ENCODE assay signal across 8 cellular contexts in genomic region chr9:136051568-136052432, GRCh38. TPM values are rescaled to one million over a fixed set of nuclear protein-coding genes. Genes with fewer than 3 reads are reported as not detected.
DNase-seq lines count a peak whose midpoint lies in the region; ATAC-seq, FAIRE-seq and TF ChIP-seq lines count a peak whose summit lies in the region.

No MANE protein-coding gene starts in this region.

- H3K9me3 ChIP-seq in HEK293 (ENCODE audit: control insufficient read depth, insufficient read depth, low read depth, low read length): no peaks in the 10 kb centered on the region
- no peaks in the 10 kb centered on the region for H3K9me3 ChIP-seq in iPS-18a (ENCODE audit: control insufficient read depth, low read depth, low read length)

- H3K27ac ChIP-seq in HEK293 (ENCODE audit: extremely low read depth, low read depth, low read length): peak overlapping the region; percentile 98
- H3K27ac ChIP-seq in iPS-18a (ENCODE audit: low read length): no peak overlapping the region

- POLR2A ChIA-PET in BJ (lab: Charles Lee): interaction anchor here (0.6 kb wide), 1 partner anchor 20 kb away, joined by 7 read pairs; no protein-coding TSS in a partner anchor
- POLR2A ChIA-PET in HEK293 (lab: Yijun Ruan, JAX): interaction anchor here (0.5 to 2.0 kb wide), 14 partner anchors 10 to 144 kb away, joined by 3 to 14 read pairs (median 5); partner anchors contain the start of genes CAMSAP1, NACC2 and UBAC1

- H3K9ac ChIP-seq in iPS-18a (ENCODE audit: low read length): peak overlapping the region; percentile 3

- TF ChIP-seq CTCF in BJ (IDR thresholded peaks at IDR 0.05; ENCODE audit: insufficient read depth, low read depth, low read length) (no peak), HEK293 (tag by site-specific recombination; IDR thresholded peaks at IDR 0.05) (no peak), bronchial epithelial cell (IDR thresholded peaks at IDR 0.05; ENCODE audit: insufficient read depth, low read length, severe bottlenecking) (no peak)

- H3K27me3 ChIP-seq in BJ (ENCODE audit: control insufficient read depth, insufficient read depth, low read length): no peaks in the 10 kb centered on the region
- no peaks in the 10 kb centered on the region for H3K27me3 ChIP-seq in bronchial epithelial cell (ENCODE audit: control insufficient read depth, insufficient read depth, low read length)
- H3K27me3 ChIP-seq in iPS-18a (ENCODE audit: control insufficient read depth, insufficient read depth, low read length): peaks cover 10% of the 10 kb centered on the region

- H3K4me3 ChIP-seq in BJ (ENCODE audit: low read depth, low read length) (peak overlapping the region; percentile 53), HEK293 (ENCODE audit: low read depth, low read length) (peak overlapping the region; percentile 53), bronchial epithelial cell (ENCODE audit: low read depth, low read length) (peak overlapping the region; percentile 38), iPS-18a (ENCODE audit: low read length) (peak overlapping the region; percentile 57)

- no peak for ATAC-seq in HG03469 (IDR thresholded peaks at IDR 0.05; ENCODE audit: unreplicated experiment)

- H3K36me3 ChIP-seq in BJ (ENCODE audit: control insufficient read depth, insufficient read depth, low read length): peaks cover 15% of the 10 kb centered on the region
- H3K36me3 ChIP-seq in HEK293 (ENCODE audit: control insufficient read depth in 2 of 2, insufficient read depth in 1 of 2, low read length in 2 of 2): peaks cover 0 to 35% of the 10 kb centered on the region in 2 experiments; a peak in 1 of 3 replicates
- peaks cover 29% of the 10 kb centered on the region for H3K36me3 ChIP-seq in bronchial epithelial cell (ENCODE audit: control insufficient read depth, insufficient read depth, low read length)
- H3K36me3 ChIP-seq in iPS-18a (ENCODE audit: control insufficient read depth, low read depth, low read length): no peaks in the 10 kb centered on the region

- FAIRE-seq in bronchial epithelial cell (lab: Jason Lieb, UNC): no peak

- CTCF ChIA-PET in BJ (lab: Yijun Ruan, JAX): interaction anchor here (0.6 to 1.4 kb wide), 5 partner anchors 8 to 791 kb away, joined by 3 to 5 read pairs (median 3); partner anchors contain the start of gene AJM1
- CTCF ChIA-PET in HEK293 (lab: Yijun Ruan, JAX): interaction anchor here (0.5 to 1.2 kb wide), 5 partner anchors 17 to 73 kb away, joined by 3 to 4 read pairs (median 3); no protein-coding TSS in a partner anchor

- DNase-seq in BJ (ENCODE audit: low read depth) (peak; percentile 65), NOMO-1 (lab: John Stamatoyannopoulos, UW; ENCODE audit: unreplicated experiment in 2 of 2) (peak; percentile 86 to 98), bronchial epithelial cell (ENCODE audit: low read depth) (peak; percentile 93), putamen (ENCODE audit: low spot score) (peak; percentile 95), NAMALWA (ENCODE audit: low spot score) (no peak)

- H3K4me1 ChIP-seq in HEK293 (ENCODE audit: control insufficient read depth, insufficient read depth, low read length) (peaks cover 8% of the 10 kb centered on the region), iPS-18a (ENCODE audit: control insufficient read depth, low read depth, low read length) (peaks cover 27% of the 10 kb centered on the region)

TF ChIP-seq in HEK293, 187 proteins besides CTCF, POLR2A, EP300 and RAD21 (continues in another document):
- TF ChIP-seq ZNF488 (tag by site-specific recombination; IDR thresholded peaks at IDR 0.05) (no peak), ZNF571 (tag by site-specific recombination; IDR thresholded peaks at IDR 0.05) (no peak), ZNF791 (tag by site-specific recombination; IDR thresholded peaks at IDR 0.05) (no peak), ZNF558 (tag by site-specific recombination; IDR thresholded peaks at IDR 0.05) (no peak), ZEB2 (tag by site-specific recombination; IDR thresholded peaks at IDR 0.05) (peak; percentile 96), KLF9 (tag by site-specific recombination; IDR thresholded peaks at IDR 0.05; ENCODE audit: low read depth) (no peak), IKZF3 (tag by site-specific recombination; IDR thresholded peaks at IDR 0.05) (peak; percentile 74), OSR2 (tag by site-specific recombination; IDR thresholded peaks at IDR 0.05) (peak; percentile 97), ZBTB8A (tag by site-specific recombination; IDR thresholded peaks at IDR 0.05) (peak; percentile 70; the same call in 1 of the 2 replicates), SP7 (tag by site-specific recombination; IDR thresholded peaks at IDR 0.05) (peak; percentile 87), KLF10 (tag by site-specific recombination; IDR thresholded peaks at IDR 0.05) (peak; percentile 76), ZNF26 (tag by site-specific recombination; IDR thresholded peaks at IDR 0.05) (no peak), ZNF146 (tag by site-specific recombination; IDR thresholded peaks at IDR 0.05) (no peak), ZNF138 (tag by site-specific recombination; IDR thresholded peaks at IDR 0.05; ENCODE audit: borderline replicate concordance) (no peak), SCRT1 (tag by site-specific recombination; IDR thresholded peaks at IDR 0.05; ENCODE audit: borderline replicate concordance) (no peak), ZNF529 (tag by site-specific recombination; IDR thresholded peaks at IDR 0.05; ENCODE audit: insufficient replicate concordance) (no peak), ZNF560 (tag by site-specific recombination; IDR thresholded peaks at IDR 0.05; ENCODE audit: borderline replicate concordance) (no peak), WT1 (tag by site-specific recombination; IDR thresholded peaks at IDR 0.05) (peak; percentile 51), ZNF404 (tag by site-specific recombination; IDR thresholded peaks at IDR 0.05) (no peak), ZBTB17 (tag by site-specific recombination; IDR thresholded peaks at IDR 0.05) (peak; percentile 77), ZNF792 (tag by site-specific recombination; IDR thresholded peaks at IDR 0.05) (no peak), ZNF629 (tag by site-specific recombination; IDR thresholded peaks at IDR 0.05) (peak; percentile 80), ZNF677 (tag by site-specific recombination; IDR thresholded peaks at IDR 0.05) (no peak), ZNF776 (tag by site-specific recombination; IDR thresholded peaks at IDR 0.05; ENCODE audit: borderline replicate concordance) (no peak), ZNF747 (tag by site-specific recombination; IDR thresholded peaks at IDR 0.05) (no peak), REST (tag by site-specific recombination; IDR thresholded peaks at IDR 0.05) (no peak), SP2 (tag by site-specific recombination; IDR thresholded peaks at IDR 0.05) (peak; percentile 57), ZNF596 (tag by site-specific recombination; IDR thresholded peaks at IDR 0.05) (no peak)

RNA-seq across cellular contexts. Expression of gene NACC2, which starts 43.3 kb away (rescaled TPM):
- 14.7 and 19.2 TPM in 2 replicates for polyA plus RNA-seq in BJ (2011; rRNA removed)
- polyA minus RNA-seq in BJ (2011; rRNA and poly(A)+ RNA removed): 24.7 and 26.4 TPM in 2 replicates
- total RNA-seq in bronchial epithelial cell: 7.6 and 14.0 TPM in 2 replicates
